7 cellular contexts compared by ENCODE assay signal in genomic region chr11:63610604-63611394, GRCh38. TPM values are rescaled to one million over a fixed set of nuclear protein-coding genes. Genes with fewer than 3 reads are reported as not detected.
DNase-seq lines count a peak whose midpoint lies in the region; ATAC-seq and FAIRE-seq lines count a peak whose summit lies in the region.

No MANE protein-coding gene starts in this region.

- no peak for ATAC-seq in stimulated activated effector memory CD8-positive, alpha-beta T cell treated with anti-CD3 and anti-CD28 coated beads, Interleukin-12 subunit alpha, Interleukin-12 subunit beta, amount 100 ng/mL, for 72 hours

- intact Hi-C loops in activated CD4-positive, alpha-beta memory T cell treated with anti-CD3 and anti-CD28 coated beads for 36 hours (cut with micrococcal nuclease), result loop anchor here (5.0 kb wide), 1 partner anchor 73 kb away; the partner anchor contains the start of gene PLAAT4

- no peak for FAIRE-seq in urothelium cell line (lab: Jason Lieb, UNC)

- H3K4me1 Mint-ChIP-seq in stimulated activated effector memory CD8-positive, alpha-beta T cell treated with anti-CD3 and anti-CD28 coated beads, Interleukin-12 subunit alpha, Interleukin-12 subunit beta, amount 100 ng/mL, for 72 hours, result peaks cover 45% of the 10 kb centered on the region
- H3K4me1 Mint-ChIP-seq in activated CD4-positive, alpha-beta memory T cell treated with anti-CD3 and anti-CD28 coated beads for 36 hours (ENCODE audit: low read depth), result peaks cover 27% of the 10 kb centered on the region

- H3K36me3 Mint-ChIP-seq in stimulated activated effector memory CD8-positive, alpha-beta T cell treated with anti-CD3 and anti-CD28 coated beads, Interleukin-12 subunit alpha, Interleukin-12 subunit beta, amount 100 ng/mL, for 72 hours, result no peaks in the 10 kb centered on the region
- no peaks in the 10 kb centered on the region for H3K36me3 Mint-ChIP-seq in activated CD4-positive, alpha-beta memory T cell treated with anti-CD3 and anti-CD28 coated beads for 36 hours

- CTCF ChIA-PET in activated CD4-positive, alpha-beta memory T cell treated with anti-CD3 and anti-CD28 coated beads for 36 hours (lab: Charles Lee), result no interaction called here

- no peak overlapping the region for H3K4me3 Mint-ChIP-seq in stimulated activated effector memory CD8-positive, alpha-beta T cell treated with anti-CD3 and anti-CD28 coated beads, Interleukin-12 subunit alpha, Interleukin-12 subunit beta, amount 100 ng/mL, for 72 hours
- no peak overlapping the region for H3K4me3 Mint-ChIP-seq in activated CD4-positive, alpha-beta memory T cell treated with anti-CD3 and anti-CD28 coated beads for 36 hours

- POLR2A ChIA-PET in activated CD4-positive, alpha-beta memory T cell treated with anti-CD3 and anti-CD28 coated beads for 36 hours (lab: Charles Lee), result no interaction called here

- peak overlapping the region; percentile 84 for H3K27ac Mint-ChIP-seq in stimulated activated effector memory CD8-positive, alpha-beta T cell treated with anti-CD3 and anti-CD28 coated beads, Interleukin-12 subunit alpha, Interleukin-12 subunit beta, amount 100 ng/mL, for 72 hours
- no peak overlapping the region for H3K27ac Mint-ChIP-seq in activated CD4-positive, alpha-beta memory T cell treated with anti-CD3 and anti-CD28 coated beads for 36 hours

- DNase-seq in HuH-7 (ENCODE audit: low spot score) (peak; percentile 60), SW480 (ENCODE audit: low spot score) (peak; percentile 18), iPS DF 4.7 (ENCODE audit: extremely low read depth, low spot score) (peak; percentile 83), kidney tubule cell (ENCODE audit: low spot score) (no peak), urothelium cell line (ENCODE audit: low spot score) (no peak)
- DNase-seq in stimulated activated effector memory CD8-positive, alpha-beta T cell treated with anti-CD3 and anti-CD28 coated beads, Interleukin-12 subunit alpha, Interleukin-12 subunit beta, amount 100 ng/mL, for 72 hours (ENCODE audit: low spot score in 2 of 2), result no peak
- no peak for DNase-seq in activated CD4-positive, alpha-beta memory T cell treated with anti-CD3 and anti-CD28 coated beads for 36 hours

- no peaks in the 10 kb centered on the region for H3K9me3 Mint-ChIP-seq in stimulated activated effector memory CD8-positive, alpha-beta T cell treated with anti-CD3 and anti-CD28 coated beads, Interleukin-12 subunit alpha, Interleukin-12 subunit beta, amount 100 ng/mL, for 72 hours
- H3K9me3 Mint-ChIP-seq in activated CD4-positive, alpha-beta memory T cell treated with anti-CD3 and anti-CD28 coated beads for 36 hours, result no peaks in the 10 kb centered on the region

- H3K27me3 Mint-ChIP-seq in activated CD4-positive, alpha-beta memory T cell treated with anti-CD3 and anti-CD28 coated beads for 36 hours, result no peaks in the 10 kb centered on the region

RNA-seq across cellular contexts. Expression of gene PLAAT3, which starts 3.4 kb away (rescaled TPM):
- 10 to 100 TPM; 10.3 to 10.4 TPM for total RNA-seq in activated CD4-positive, alpha-beta memory T cell treated with anti-CD3 and anti-CD28 coated beads for 36 hours

RNA-seq across cellular contexts. Expression of gene PLAAT2, which starts 47.6 kb away (rescaled TPM):
- under 1 TPM in 1 of 2 experiments, not detected in 1; 0.44 TPM for total RNA-seq in activated CD4-positive, alpha-beta memory T cell treated with anti-CD3 and anti-CD28 coated beads for 36 hours

Comparison
In these comparisons a context has a peak if more than half of its experiments do, and no peak if none do; other contexts are left out.
1. DNase-seq: peak in HuH-7 (single experiment), SW480 (single experiment) and iPS DF 4.7 (single experiment); none in stimulated activated effector memory CD8-positive, alpha-beta T cell treated with anti-CD3 and anti-CD28 coated beads, Interleukin-12 subunit alpha, Interleukin-12 subunit beta, amount 100 ng/mL, for 72 hours (0 of 2), kidney tubule cell (single experiment), urothelium cell line (single experiment) and activated CD4-positive, alpha-beta memory T cell treated with anti-CD3 and anti-CD28 coated beads for 36 hours (single experiment).